24 cellular contexts compared by ENCODE assay signal in genomic region chr12:33994857-33995808, GRCh38.
"Had no signal": no experiment of that assay in that cellular context is flagged by ENCODE, and none has a peak within 500 bp of the region (broad histone marks: within the 10 kb centered on the region; RNA-seq: fewer than 3 reads in every experiment).

No MANE protein-coding gene starts in this region.

- H3K27ac Mint-ChIP-seq: activated CD4-positive, alpha-beta memory T cell treated with anti-CD3 and anti-CD28 coated beads, Interleukin-2, amount 10 ng/mL, durations not matched to agents 7 days and 5 days; activated CD4-positive, alpha-beta T cell treated with anti-CD3 and anti-CD28 coated beads, Interleukin-2, amount 10 ng/mL, durations not matched to agents 7 days and 5 days; activated naive CD4-positive, alpha-beta T cell treated with anti-CD3 and anti-CD28 coated beads, Interleukin-2, amount 50 U/mL, for 24 hours; activated naive CD8-positive, alpha-beta T cell treated with anti-CD3 and anti-CD28 coated beads, Interleukin-2, amount 50 U/mL, for 24 hours; activated T-helper 17 cell treated with anti-CD3 and anti-CD28 coated beads, Interleukin-2, amount 50 U/mL, for 72 hours; natural killer cell treated with Interleukin-12 subunit alpha and Interleukin-12 subunit beta and Interleukin-15 and Interleukin-18, amount 100 ng/mL, for 72 hours had no signal

- H3K9me3 Mint-ChIP-seq: activated CD4-positive, alpha-beta memory T cell treated with anti-CD3 and anti-CD28 coated beads, Interleukin-2, amount 10 ng/mL, durations not matched to agents 7 days and 5 days; activated CD4-positive, alpha-beta T cell treated with anti-CD3 and anti-CD28 coated beads, Interleukin-2, amount 10 ng/mL, durations not matched to agents 7 days and 5 days; activated naive CD4-positive, alpha-beta T cell treated with anti-CD3 and anti-CD28 coated beads, Interleukin-2, amount 50 U/mL, for 24 hours; activated naive CD8-positive, alpha-beta T cell treated with anti-CD3 and anti-CD28 coated beads, Interleukin-2, amount 50 U/mL, for 24 hours; activated T-cell treated with anti-CD3 and anti-CD28 coated beads, Interleukin-2, amount 50 U/mL, for 4 hours; activated T-helper 17 cell treated with anti-CD3 and anti-CD28 coated beads, Interleukin-2, amount 50 U/mL, for 72 hours; central memory CD8-positive, alpha-beta T cell had no signal

- ATAC-seq: activated naive CD8-positive, alpha-beta T cell treated with anti-CD3 and anti-CD28 coated beads, Interleukin-2, amount 50 U/mL, for 24 hours; activated T-cell treated with anti-CD3 and anti-CD28 coated beads, Interleukin-2, amount 50 U/mL, for 4 hours; activated T-helper 17 cell treated with anti-CD3 and anti-CD28 coated beads, Interleukin-2, amount 50 U/mL, for 72 hours; heart right ventricle; left lung; lower lobe of right lung; natural killer cell treated with Interleukin-12 subunit alpha and Interleukin-12 subunit beta and Interleukin-15 and Interleukin-18, amount 100 ng/mL, for 72 hours; stimulated activated naive CD8-positive, alpha-beta T cell treated with anti-CD3 and anti-CD28 coated beads, Interleukin-15, Interleukin-2, amounts not matched to agents 100 U/mL and 50 U/mL, for 24 hours had no signal

- H3K4me3 Mint-ChIP-seq: activated CD4-positive, alpha-beta memory T cell treated with anti-CD3 and anti-CD28 coated beads, Interleukin-2, amount 10 ng/mL, durations not matched to agents 7 days and 5 days; activated CD4-positive, alpha-beta T cell treated with anti-CD3 and anti-CD28 coated beads, Interleukin-2, amount 10 ng/mL, durations not matched to agents 7 days and 5 days; activated naive CD4-positive, alpha-beta T cell treated with anti-CD3 and anti-CD28 coated beads, Interleukin-2, amount 50 U/mL, for 24 hours; activated naive CD8-positive, alpha-beta T cell treated with anti-CD3 and anti-CD28 coated beads, Interleukin-2, amount 50 U/mL, for 24 hours; activated T-cell treated with anti-CD3 and anti-CD28 coated beads, Interleukin-2, amount 50 U/mL, for 4 hours; activated T-helper 17 cell treated with anti-CD3 and anti-CD28 coated beads, Interleukin-2, amount 50 U/mL, for 72 hours; central memory CD8-positive, alpha-beta T cell; natural killer cell treated with Interleukin-12 subunit alpha and Interleukin-12 subunit beta and Interleukin-15 and Interleukin-18, amount 100 ng/mL, for 72 hours had no signal

- H3K9me3 ChIP-seq: heart right ventricle, left lung, lower lobe of right lung, right atrium auricular region, testis, transverse colon, vagina had no signal

- H3K27ac ChIP-seq: heart right ventricle, left lung, lower lobe of right lung, right atrium auricular region, testis, transverse colon, vagina had no signal

- H3K4me1 Mint-ChIP-seq: activated CD4-positive, alpha-beta memory T cell treated with anti-CD3 and anti-CD28 coated beads, Interleukin-2, amount 10 ng/mL, durations not matched to agents 7 days and 5 days; activated CD4-positive, alpha-beta T cell treated with anti-CD3 and anti-CD28 coated beads, Interleukin-2, amount 10 ng/mL, durations not matched to agents 7 days and 5 days; activated naive CD4-positive, alpha-beta T cell treated with anti-CD3 and anti-CD28 coated beads, Interleukin-2, amount 50 U/mL, for 24 hours; activated naive CD8-positive, alpha-beta T cell treated with anti-CD3 and anti-CD28 coated beads, Interleukin-2, amount 50 U/mL, for 24 hours; activated T-helper 17 cell treated with anti-CD3 and anti-CD28 coated beads, Interleukin-2, amount 50 U/mL, for 72 hours; central memory CD8-positive, alpha-beta T cell had no signal

- DNase-seq: activated CD4-positive, alpha-beta memory T cell treated with anti-CD3 and anti-CD28 coated beads, Interleukin-2, amount 10 ng/mL, durations not matched to agents 7 days and 5 days; activated CD4-positive, alpha-beta T cell treated with anti-CD3 and anti-CD28 coated beads, Interleukin-2, amount 10 ng/mL, durations not matched to agents 7 days and 5 days; activated CD4-positive, CD25-positive, alpha-beta regulatory T cell treated with anti-CD3 and anti-CD28 coated beads, Interleukin-2, amount 50 U/mL, for 72 hours; activated naive CD8-positive, alpha-beta T cell treated with anti-CD3 and anti-CD28 coated beads, Interleukin-2, amount 50 U/mL, for 24 hours; activated T-cell treated with anti-CD3 and anti-CD28 coated beads, Interleukin-2, amount 50 U/mL, for 4 hours; amygdala; effector CD8-positive, alpha-beta T cell; foreskin melanocyte; heart right ventricle; left lung; lower lobe of right lung; mesendoderm; stimulated activated CD4-positive, alpha-beta T cell treated with anti-CD3 and anti-CD28 coated beads, Interleukin-12 subunit alpha, Interleukin-12 subunit beta, amount 100 ng/mL, for 4 hours; stimulated activated CD4-positive, alpha-beta T cell treated with anti-CD3 and anti-CD28 coated beads, Interleukin-4, amount 100 ng/mL, for 1 hour; stimulated activated naive CD8-positive, alpha-beta T cell treated with anti-CD3 and anti-CD28 coated beads, Interleukin-15, Interleukin-2, amounts not matched to agents 100 U/mL and 50 U/mL, for 24 hours; T-helper 2 cell; testis; transverse colon had no signal

- H3K4me3 ChIP-seq: heart right ventricle, left lung, lower lobe of right lung, right atrium auricular region, testis, transverse colon, vagina had no signal

- H3K27me3 ChIP-seq: right atrium auricular region, testis, transverse colon, vagina had no signal

- H3K36me3 Mint-ChIP-seq: activated naive CD4-positive, alpha-beta T cell treated with anti-CD3 and anti-CD28 coated beads, Interleukin-2, amount 50 U/mL, for 24 hours; natural killer cell treated with Interleukin-12 subunit alpha and Interleukin-12 subunit beta and Interleukin-15 and Interleukin-18, amount 100 ng/mL, for 72 hours had no signal

- H3K36me3 ChIP-seq: heart right ventricle, left lung, lower lobe of right lung, right atrium auricular region, transverse colon, vagina had no signal

- H3K4me1 ChIP-seq: heart right ventricle, left lung, lower lobe of right lung, right atrium auricular region, testis, transverse colon, vagina had no signal
